Comparison of ENCODE assay signal across 10 cellular contexts in genomic region chr9:16267336-16268036, GRCh38.
DNase-seq lines count a peak whose midpoint lies in the region; ATAC-seq and TF ChIP-seq lines count a peak whose summit lies in the region.
"Had no signal": no experiment of that assay in that cellular context is flagged by ENCODE, and none has a peak within 500 bp of the region (broad histone marks: within the 10 kb centered on the region; RNA-seq: fewer than 3 reads in every experiment).

No MANE protein-coding gene starts in this region.

- H3K4me3 ChIP-seq in IMR-90 (ENCODE audit: insufficient read depth, low read depth, low read length), result peak overlapping the region; percentile 33
- H3K4me3 ChIP-seq in stomach smooth muscle (ENCODE audit: low read length in 2 of 2), result peak overlapping the region; percentile 50 to 70
- peak overlapping the region in 26 of 59 donors; percentile 1 to 43 (median 20) for H3K4me3 ChIP-seq in dorsolateral prefrontal cortex
- H3K4me3 ChIP-seq in spleen, result peak overlapping the region in 3 of 8 donors; percentile 3 to 42 (median 24)

- DNase-seq in IMR-90 (peak; percentile 57), amniotic stem cell (lab: John Stamatoyannopoulos, UW) (peak; percentile 22), kidney glomerular epithelial cell (lab: John Stamatoyannopoulos, UW) (peak; percentile 30), dorsolateral prefrontal cortex (no peak), NCI-H1436 (lab: John Stamatoyannopoulos, UW) (no peak), spleen (no peak)
- DNase-seq: activated T-cell treated with anti-CD3 and anti-CD28 coated beads, Interleukin-2, amount 50 U/mL, for 1 hour; NCI-H510A had no signal

- TF ChIP-seq RAD21 in IMR-90 (IDR thresholded peaks at IDR 0.05; ENCODE audit: low read length), result no peak

- ATAC-seq in IMR-90 (ENCODE audit: low read depth) (peak; percentile 65), GM19455 (IDR thresholded peaks at IDR 0.05; ENCODE audit: unreplicated experiment) (no peak)

- peak overlapping the region; percentile 77 for H3K14ac ChIP-seq in IMR-90 (replicated peaks; ENCODE audit: low read depth, low read length)

- dilution Hi-C loops in IMR-90 (cut with HindIII; ENCODE audit: low sequenced_read_pairs, unreplicated experiment), result no loop called here

- H3K4me1 ChIP-seq in IMR-90 (ENCODE audit: control insufficient read depth, insufficient read depth, low read length), result peaks cover 8% of the 10 kb centered on the region
- H3K4me1 ChIP-seq in stomach smooth muscle (ENCODE audit: control insufficient read depth, insufficient read depth, low read length), result peaks cover 5% of the 10 kb centered on the region
- H3K4me1 ChIP-seq in spleen, result no peaks in the 10 kb centered on the region

- H2BK5ac ChIP-seq in IMR-90 (ENCODE audit: low read depth, low read length, poor library complexity, severe bottlenecking), result peak overlapping the region; percentile 57

- TF ChIP-seq CTCF in IMR-90 (conservative IDR thresholded peaks at IDR 0.05; ENCODE audit: low read depth, low read length), result no peak
- TF ChIP-seq CTCF in dorsolateral prefrontal cortex (IDR thresholded peaks at IDR 0.05 in 54 of 56, conservative IDR thresholded peaks at IDR 0.05 in 2 of 56; ENCODE audit: low read depth in 1 of 56, partially characterized antibody in 56 of 56), result no peak
- TF ChIP-seq CTCF in spleen (IDR thresholded peaks at IDR 0.05 in 8 of 11, conservative IDR thresholded peaks at IDR 0.05 in 3 of 11), result no peak

- peak overlapping the region; percentile 76 for H3K23ac ChIP-seq in IMR-90 (ENCODE audit: low read depth, low read length)

- peak overlapping the region; percentile 69 for H2BK20ac ChIP-seq in IMR-90 (ENCODE audit: low read depth, low read length)

- 12% methylated on average over 3 of the region's 10 CpGs; no CpG with 5 or more reads in 1 of the 2 experiments for WGBS in IMR-90 (ENCODE audit: extremely low coverage in 2 of 2, insufficient read length in 1 of 2), 2 experiments
- WGBS in spleen, 5 donors, result 65 to 68% (median 67%) methylated on average over 10 of the region's 10 CpGs

- intact Hi-C loops in IMR-90 (cut with micrococcal nuclease) (loop anchor here (5.0 kb wide), 1 partner anchor 145 kb away; no protein-coding TSS in a partner anchor), dorsolateral prefrontal cortex (cut with DNase I) (no loop called here), spleen (cut with DNase I; ENCODE audit: low total_unique reads) (no loop called here)

- peak overlapping the region; percentile 64 for H3K4ac ChIP-seq in IMR-90 (ENCODE audit: low read depth, low read length)

- no TSS peak for BruUV-seq in IMR-90 (replicated peaks; lab: Mats Ljungman, UMichigan)

- H3K18ac ChIP-seq in IMR-90 (ENCODE audit: low read depth, low read length), result peak overlapping the region; percentile 96

- CTCF ChIA-PET in IMR-90 (lab: Yijun Ruan, JAX), result interaction anchor here (0.7 to 1.4 kb wide), 3 partner anchors 10 to 76 kb away, joined by 3 to 8 read pairs (median 3); no protein-coding TSS in a partner anchor

- TF ChIP-seq POLR2A in IMR-90 (IDR thresholded peaks at IDR 0.05; ENCODE audit: low read depth, low read length) (no peak), spleen (IDR thresholded peaks at IDR 0.05) (no peak)

- H4K91ac ChIP-seq in IMR-90 (ENCODE audit: insufficient read depth, low read depth, low read length), result peak overlapping the region; percentile 47

- H3K36me3 ChIP-seq in IMR-90 (ENCODE audit: control insufficient read depth, insufficient read depth, low read length) (no peaks in the 10 kb centered on the region), stomach smooth muscle (ENCODE audit: control insufficient read depth in 2 of 2, insufficient read depth in 2 of 2, low read length in 2 of 2) (no peaks in the 10 kb centered on the region), spleen (no peaks in the 10 kb centered on the region)

- H3K56ac ChIP-seq in IMR-90 (ENCODE audit: extremely low read depth, insufficient read depth, low read length), result no peak overlapping the region; the same call in 1 of the 2 replicates

- peak overlapping the region; percentile 70 for H3K27ac ChIP-seq in IMR-90 (ENCODE audit: insufficient read depth, low read length)
- peak overlapping the region; percentile 55 for H3K27ac ChIP-seq in stomach smooth muscle (ENCODE audit: low read length)
- H3K27ac ChIP-seq in dorsolateral prefrontal cortex, result no peak overlapping the region
- no peak overlapping the region for H3K27ac ChIP-seq in spleen

- peak overlapping the region; percentile 78 for H2BK120ac ChIP-seq in IMR-90 (ENCODE audit: low read depth, low read length)

- H2AFZ ChIP-seq in IMR-90 (replicated peaks; ENCODE audit: low read length, poor library complexity), result peak overlapping the region; percentile 86

- in situ Hi-C loops in IMR-90 (cut with MboI; ENCODE audit: low sequenced_read_pairs), result no loop called here

- no peaks in the 10 kb centered on the region for H4K20me1 ChIP-seq in IMR-90 (ENCODE audit: insufficient read depth, low read length)

- H2BK15ac ChIP-seq in IMR-90 (ENCODE audit: low read depth, low read length), result peak overlapping the region; percentile 31; the same call in 1 of the 3 replicates

- H3K4me2 ChIP-seq in IMR-90 (ENCODE audit: low read depth, low read length), result peak overlapping the region; percentile 100

- no peaks in the 10 kb centered on the region for H3K9me1 ChIP-seq in IMR-90 (ENCODE audit: insufficient read depth, low read length)

- peak overlapping the region; percentile 65 for H4K5ac ChIP-seq in IMR-90 (ENCODE audit: low read depth, low read length)

- peak overlapping the region; percentile 26 to 84; a peak in 3 of 4 replicates for H4K8ac ChIP-seq in IMR-90 (ENCODE audit: low read depth in 2 of 2, low read length in 2 of 2)

- no peaks in the 10 kb centered on the region for H3K9me3 ChIP-seq in IMR-90 (ENCODE audit: control insufficient read depth, insufficient read depth, low read length)
- no peaks in the 10 kb centered on the region for H3K9me3 ChIP-seq in stomach smooth muscle (ENCODE audit: control insufficient read depth in 2 of 2, low read length in 2 of 2)
- peaks cover 0 to 4% (median 0%) of the 10 kb centered on the region in 8 donors for H3K9me3 ChIP-seq in spleen

- H2AK9ac ChIP-seq in IMR-90 (replicated peaks; ENCODE audit: low read depth, low read length, poor library complexity), result peak overlapping the region; percentile 8

- H2AK5ac ChIP-seq in IMR-90 (ENCODE audit: low read depth, low read length), result peak overlapping the region; percentile 20; the same call in 1 of the 2 replicates

- POLR2A ChIA-PET in IMR-90 (lab: Charles Lee; ENCODE audit: unreplicated experiment), result interaction anchor here (0.6 kb wide), 1 partner anchor 339 kb away, joined by 3 read pairs; no protein-coding TSS in a partner anchor

- peak overlapping the region; percentile 81 for H3K9ac ChIP-seq in IMR-90 (ENCODE audit: low read depth, low read length)
- H3K9ac ChIP-seq in stomach smooth muscle (ENCODE audit: low read length in 2 of 2), result peak overlapping the region; percentile 31 to 64

- peaks cover 9% of the 10 kb centered on the region for H3K27me3 ChIP-seq in IMR-90 (ENCODE audit: control insufficient read depth, insufficient read depth, low read length)
- no peaks in the 10 kb centered on the region for H3K27me3 ChIP-seq in stomach smooth muscle (ENCODE audit: control insufficient read depth in 1 of 2, insufficient read depth in 2 of 2, low read length in 2 of 2)
- peaks cover 0 to 19% (median 0%) of the 10 kb centered on the region in 45 donors for H3K27me3 ChIP-seq in dorsolateral prefrontal cortex
- H3K27me3 ChIP-seq in spleen (replicated peaks in 1 of 7), result peaks cover 0 to 8% (median 0%) of the 10 kb centered on the region in 7 donors

- no peaks in the 10 kb centered on the region for H3K79me1 ChIP-seq in IMR-90 (ENCODE audit: low read depth in 1 of 2, low read length in 2 of 2)

TF ChIP-seq in IMR-90, 13 proteins besides CTCF, POLR2A, EP300 and RAD21:
- TF ChIP-seq NFE2L2 (IDR thresholded peaks at IDR 0.05; ENCODE audit: low read depth, low read length), result no peak
- no peak for TF ChIP-seq CEBPB (IDR thresholded peaks at IDR 0.05; ENCODE audit: low read depth, low read length)
- TF ChIP-seq BHLHE40 (IDR thresholded peaks at IDR 0.05; ENCODE audit: low read depth, low read length), result no peak
- TF ChIP-seq MAFK (IDR thresholded peaks at IDR 0.05; ENCODE audit: low read depth, low read length), result no peak
- TF ChIP-seq RCOR1 (IDR thresholded peaks at IDR 0.05; ENCODE audit: insufficient replicate concordance, low read length), result no peak
- TF ChIP-seq ELK1 (IDR thresholded peaks at IDR 0.05; ENCODE audit: borderline replicate concordance, low read depth, low read length), result no peak
- no peak for TF ChIP-seq MAZ (IDR thresholded peaks at IDR 0.05; ENCODE audit: borderline replicate concordance, low read depth, low read length)
- no peak for TF ChIP-seq SMC3 (IDR thresholded peaks at IDR 0.05; ENCODE audit: low read depth, low read length)
- TF ChIP-seq CHD1 (IDR thresholded peaks at IDR 0.05; ENCODE audit: low read depth, low read length), result no peak
- TF ChIP-seq MXI1 (IDR thresholded peaks at IDR 0.05; ENCODE audit: borderline replicate concordance, low read depth, low read length), result no peak
- no peak for TF ChIP-seq FOS (IDR thresholded peaks at IDR 0.05; ENCODE audit: low read depth, low read length)
- TF ChIP-seq RFX5 (IDR thresholded peaks at IDR 0.05; ENCODE audit: low read depth, low read length), result no peak
- TF ChIP-seq USF2 (IDR thresholded peaks at IDR 0.05; ENCODE audit: low read depth, low read length), result no peak
TF ChIP-seq in IMR-90: peak in this region for 0.

Comparison
In these comparisons a context has a peak if more than half of its experiments do, and no peak if none do; other contexts are left out.
1. DNase-seq: peak in IMR-90 (single experiment), amniotic stem cell (single experiment) and kidney glomerular epithelial cell (single experiment); none in dorsolateral prefrontal cortex (0 of 10), NCI-H1436 (single experiment) and spleen (single experiment).
2. H3K27ac ChIP-seq: peak in IMR-90 (single experiment) and stomach smooth muscle (single experiment); none in dorsolateral prefrontal cortex (0 of 59) and spleen (0 of 8).